Comparison of ENCODE assay signal across 27 cellular contexts in the genomic region with DNA sequence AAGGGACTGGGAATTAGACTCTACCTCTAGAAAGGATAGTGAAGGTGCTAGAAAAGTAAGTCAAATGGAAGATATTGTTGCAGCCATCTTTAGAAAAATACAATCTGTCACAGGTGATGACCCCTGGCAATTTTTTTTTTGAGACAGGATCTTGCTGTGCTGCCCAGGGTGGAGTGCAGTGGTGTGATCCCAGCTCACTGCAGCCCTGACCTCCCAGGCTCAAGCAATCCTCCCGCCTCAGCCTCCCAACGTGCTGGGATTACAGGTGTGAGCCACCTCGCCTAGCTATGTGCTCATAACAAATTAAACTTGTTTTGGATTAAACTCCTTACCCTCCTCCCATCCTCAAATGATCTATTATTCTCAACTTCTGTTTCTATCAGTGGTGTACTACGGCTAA. TPM values are rescaled to one million over a fixed set of nuclear protein-coding genes. Genes with fewer than 3 reads are reported as not detected.
DNase-seq lines count a peak whose midpoint lies in the region; ATAC-seq and TF ChIP-seq lines count a peak whose summit lies in the region.
"Had no signal": no experiment of that assay in that cellular context is flagged by ENCODE, and none has a peak within 500 bp of the region (broad histone marks: within the 10 kb centered on the region; RNA-seq: fewer than 3 reads in every experiment).

No MANE protein-coding gene starts in this region.

- WGBS in endodermal cell (ENCODE audit: insufficient coverage in 1 of 2, insufficient read length in 1 of 2), 2 experiments = 84 to 89% methylated on average over 3 to 4 of the region's 4 CpGs

- H3K9ac ChIP-seq in Loucy (ENCODE audit: low read depth, low read length, poor library complexity, severe bottlenecking) (no peak overlapping the region), endodermal cell (ENCODE audit: extremely low read depth, low read length, poor library complexity, severe bottlenecking) (no peak overlapping the region)

- H3K4me3 Mint-ChIP-seq in CD4-positive, CD25-positive, alpha-beta regulatory T cell = peak overlapping the region in 1 of 4 donors; percentile 9
- H3K4me3 Mint-ChIP-seq in endodermal cell = no peak overlapping the region
- H3K4me3 Mint-ChIP-seq in osteocyte (ENCODE audit: unreplicated experiment) = no peak overlapping the region
- no peak overlapping the region for H3K4me3 Mint-ChIP-seq in activated CD4-positive, alpha-beta T cell treated with anti-CD3 and anti-CD28 coated beads, Interleukin-2, amount 10 ng/mL, durations not matched to agents 24 days and 14 days

- peaks cover 8% of the 10 kb centered on the region for H4K20me1 ChIP-seq in Loucy (ENCODE audit: insufficient read depth, low read length, poor library complexity, severe bottlenecking)

- TF ChIP-seq POLR2A in erythroblast (IDR thresholded peaks at IDR 0.05; ENCODE audit: low read length) = no peak

- no peak overlapping the region for H3K27ac ChIP-seq in CD4-positive, CD25-positive, alpha-beta regulatory T cell (ENCODE audit: insufficient read depth, low read length, poor library complexity, severe bottlenecking)
- no peak overlapping the region for H3K27ac ChIP-seq in endodermal cell (ENCODE audit: low read depth, low read length)
- H3K27ac ChIP-seq: PC-9, SJCRH30 had no signal

- ATAC-seq in CD4-positive, CD25-positive, alpha-beta regulatory T cell (ENCODE audit: low read depth in 2 of 2) = no peak
- ATAC-seq: Right ventricle myocardium inferior, SK-N-SH treated with all-trans-retinoic acid at 6 μM for 48 hours had no signal

- H3K4me1 Mint-ChIP-seq in CD4-positive, CD25-positive, alpha-beta regulatory T cell = peaks cover under 1 to 18% (median 8%) of the 10 kb centered on the region in 4 donors
- H3K4me1 Mint-ChIP-seq in endodermal cell (peaks cover under 1% of the 10 kb centered on the region), osteocyte (ENCODE audit: unreplicated experiment) (peaks cover 20% of the 10 kb centered on the region)
- peaks cover 3% of the 10 kb centered on the region for H3K4me1 Mint-ChIP-seq in activated CD4-positive, alpha-beta T cell treated with anti-CD3 and anti-CD28 coated beads, Interleukin-2, amount 10 ng/mL, durations not matched to agents 24 days and 14 days

- H3K27ac Mint-ChIP-seq in CD4-positive, CD25-positive, alpha-beta regulatory T cell = peak overlapping the region in 2 of 3 donors; percentile 6 to 23
- H3K27ac Mint-ChIP-seq in endodermal cell = no peak overlapping the region
- no peak overlapping the region for H3K27ac Mint-ChIP-seq in osteocyte (ENCODE audit: unreplicated experiment)
- no peak overlapping the region for H3K27ac Mint-ChIP-seq in activated CD4-positive, alpha-beta T cell treated with anti-CD3 and anti-CD28 coated beads, Interleukin-2, amount 10 ng/mL, durations not matched to agents 24 days and 14 days

- no peaks in the 10 kb centered on the region for H3K27me3 ChIP-seq in CD4-positive, CD25-positive, alpha-beta regulatory T cell (ENCODE audit: control insufficient read depth, insufficient read depth, low read length)
- H3K27me3 ChIP-seq in Loucy (ENCODE audit: insufficient read depth, low read length, poor library complexity, severe bottlenecking) = no peaks in the 10 kb centered on the region
- H3K27me3 ChIP-seq in endodermal cell (ENCODE audit: control insufficient read depth, insufficient read depth, low read length, poor library complexity, severe bottlenecking) = no peaks in the 10 kb centered on the region
- H3K27me3 ChIP-seq: SJCRH30 had no signal

- H3K9me3 ChIP-seq in CD4-positive, CD25-positive, alpha-beta regulatory T cell (ENCODE audit: control insufficient read depth in 2 of 2, low read length in 2 of 2) = no peaks in the 10 kb centered on the region
- H3K9me3 ChIP-seq in Loucy (ENCODE audit: insufficient read depth, low read depth, low read length) (no peaks in the 10 kb centered on the region), endodermal cell (ENCODE audit: control insufficient read depth, low read length) (no peaks in the 10 kb centered on the region)
- H3K9me3 ChIP-seq: SJCRH30 had no signal

- DNase-seq in CD4-positive, CD25-positive, alpha-beta regulatory T cell = no peak
- DNase-seq in endodermal cell (peak; percentile 6), osteocyte (ENCODE audit: extremely low spot score, unreplicated experiment) (peak; percentile 27), erythroblast (lab: John Stamatoyannopoulos, UW) (no peak), kidney glomerular epithelial cell (lab: John Stamatoyannopoulos, UW) (no peak)
- no peak for DNase-seq in activated CD4-positive, alpha-beta T cell treated with anti-CD3 and anti-CD28 coated beads, Interleukin-2, amount 10 ng/mL, durations not matched to agents 24 days and 14 days
- DNase-seq: COR-L47; DMS 273 treated with DMSO at 0.1 percent for 48 hours; DMS79 treated with DMSO at 0.1 percent for 48 hours; GF-D8; GOT3; HCEC 1CT; KG1; MM.1S; NCI-H1048; NCI-H1417; NCI-H1694; NCI-H2029 treated with DMSO at 0.1 percent for 48 hours; NCI-H446 treated with DMSO at 0.1 percent for 48 hours; NCI-H526; NCI-H82; NK-92 treated with Interleukin-12 subunit alpha and Interleukin-12 subunit beta, amount 100 ng/mL, for 24 hours; SJCRH30 had no signal

- H3K4me2 ChIP-seq in Loucy (ENCODE audit: low read depth, low read length, poor library complexity, severe bottlenecking) = no peak overlapping the region
- H3K4me2 ChIP-seq: PC-9 had no signal

- TF ChIP-seq CTCF in Loucy (conservative IDR thresholded peaks at IDR 0.05; ENCODE audit: low read length) (no peak), endodermal cell (conservative IDR thresholded peaks at IDR 0.05) (no peak), osteocyte (IDR thresholded peaks at IDR 0.05) (no peak)

- H3K4me3 ChIP-seq in CD4-positive, CD25-positive, alpha-beta regulatory T cell (ENCODE audit: low read depth, low read length) = no peak overlapping the region
- no peak overlapping the region for H3K4me3 ChIP-seq in Loucy (ENCODE audit: low read length, poor library complexity, severe bottlenecking)
- H3K4me3 ChIP-seq in endodermal cell (ENCODE audit: low read length) = no peak overlapping the region
- H3K4me3 ChIP-seq: PC-9, SJCRH30 had no signal

- no peaks in the 10 kb centered on the region for H3K27me3 Mint-ChIP-seq in CD4-positive, CD25-positive, alpha-beta regulatory T cell
- H3K27me3 Mint-ChIP-seq in endodermal cell (ENCODE audit: insufficient read depth) (no peaks in the 10 kb centered on the region), osteocyte (ENCODE audit: unreplicated experiment) (no peaks in the 10 kb centered on the region)
- peaks cover 6% of the 10 kb centered on the region for H3K27me3 Mint-ChIP-seq in activated CD4-positive, alpha-beta T cell treated with anti-CD3 and anti-CD28 coated beads, Interleukin-2, amount 10 ng/mL, durations not matched to agents 24 days and 14 days

- intact Hi-C loops in activated CD4-positive, alpha-beta T cell treated with anti-CD3 and anti-CD28 coated beads, Interleukin-2, amount 10 ng/mL, durations not matched to agents 24 days and 14 days (cut with micrococcal nuclease) = loop anchor here (10.0 kb wide), 1 partner anchor 371 kb away; the partner anchor contains the start of gene INPP5D

- peaks cover 10% of the 10 kb centered on the region for H3K79me2 ChIP-seq in Loucy (ENCODE audit: insufficient read depth, low read length)

- peak overlapping the region; percentile 69; the same call in 1 of the 2 replicates for H2AFZ ChIP-seq in Loucy (ENCODE audit: low read length)
- H2AFZ ChIP-seq: PC-9 had no signal

- H3K36me3 Mint-ChIP-seq in CD4-positive, CD25-positive, alpha-beta regulatory T cell = no peaks in the 10 kb centered on the region
- H3K36me3 Mint-ChIP-seq in endodermal cell (ENCODE audit: low read depth) = no peaks in the 10 kb centered on the region
- no peaks in the 10 kb centered on the region for H3K36me3 Mint-ChIP-seq in osteocyte (ENCODE audit: unreplicated experiment)
- H3K36me3 Mint-ChIP-seq in activated CD4-positive, alpha-beta T cell treated with anti-CD3 and anti-CD28 coated beads, Interleukin-2, amount 10 ng/mL, durations not matched to agents 24 days and 14 days (ENCODE audit: low read depth) = peaks cover 6% of the 10 kb centered on the region

- peaks cover 8% of the 10 kb centered on the region for H3K4me1 ChIP-seq in CD4-positive, CD25-positive, alpha-beta regulatory T cell (ENCODE audit: control insufficient read depth, insufficient read depth, low read length, poor library complexity, severe bottlenecking)
- H3K4me1 ChIP-seq in Loucy (ENCODE audit: insufficient read depth, low read length, poor library complexity, severe bottlenecking) (peaks cover 4% of the 10 kb centered on the region), endodermal cell (ENCODE audit: control insufficient read depth, insufficient read depth, low read length) (no peaks in the 10 kb centered on the region)

- peaks cover 0 to 6% (median 0%) of the 10 kb centered on the region in 7 donors for H3K9me3 Mint-ChIP-seq in CD4-positive, CD25-positive, alpha-beta regulatory T cell
- no peaks in the 10 kb centered on the region for H3K9me3 Mint-ChIP-seq in endodermal cell
- no peaks in the 10 kb centered on the region for H3K9me3 Mint-ChIP-seq in osteocyte (ENCODE audit: unreplicated experiment)
- no peaks in the 10 kb centered on the region for H3K9me3 Mint-ChIP-seq in activated CD4-positive, alpha-beta T cell treated with anti-CD3 and anti-CD28 coated beads, Interleukin-2, amount 10 ng/mL, durations not matched to agents 24 days and 14 days

- H3K36me3 ChIP-seq in CD4-positive, CD25-positive, alpha-beta regulatory T cell (ENCODE audit: control insufficient read depth, insufficient read depth, low read length) = no peaks in the 10 kb centered on the region
- no peaks in the 10 kb centered on the region for H3K36me3 ChIP-seq in Loucy (ENCODE audit: insufficient read depth, low read length)
- H3K36me3 ChIP-seq in endodermal cell (ENCODE audit: control insufficient read depth, insufficient read depth, low read length) = no peaks in the 10 kb centered on the region
- H3K36me3 ChIP-seq: SJCRH30 had no signal

- no peaks in the 10 kb centered on the region for H3F3A ChIP-seq in Loucy (ENCODE audit: low read depth)

- H3K9me2 ChIP-seq in Loucy (replicated peaks; ENCODE audit: low read depth, low read length) = no peaks in the 10 kb centered on the region

RNA-seq across cellular contexts. Expression of gene GIGYF2, which starts 3.8 kb away (rescaled TPM):
- 75.6 TPM for total RNA-seq in CD4-positive, CD25-positive, alpha-beta regulatory T cell
- 10 to 100 TPM; 15.2 to 20.7 (median 19.2) TPM for polyA plus RNA-seq in CD4-positive, CD25-positive, alpha-beta regulatory T cell
- total RNA-seq in endodermal cell (10 to 100 TPM; 62.5 to 72.3 TPM), osteocyte (63.4 and 66.0 TPM in 2 replicates)
- 49.6 TPM for polyA plus RNA-seq in endodermal cell (2013, experiment 1 of 2)
- polyA plus RNA-seq in endodermal cell (2013, experiment 2 of 2) = 46.1 TPM
- total RNA-seq in activated CD4-positive, alpha-beta T cell treated with anti-CD3 and anti-CD28 coated beads, Interleukin-2, amount 10 ng/mL, durations not matched to agents 24 days and 14 days = 71.9 and 72.0 TPM in 2 replicates

RNA-seq across cellular contexts. Expression of gene EFHD1, which starts 59.9 kb away (rescaled TPM):
- total RNA-seq in CD4-positive, CD25-positive, alpha-beta regulatory T cell = 1.3 TPM
- polyA plus RNA-seq in CD4-positive, CD25-positive, alpha-beta regulatory T cell = 1 to 10 TPM in 2 of 4 donors, under 1 TPM in 2; 0.52 to 1.3 (median 0.98) TPM
- total RNA-seq in endodermal cell (10 to 100 TPM in 1 of 2 donors, 1 to 10 TPM in 1; 6.8 to 12.5 TPM), osteocyte (106 and 114 TPM in 2 replicates)
- polyA plus RNA-seq in endodermal cell (2013, experiment 1 of 2) = 28.4 TPM
- 25.9 TPM for polyA plus RNA-seq in endodermal cell (2013, experiment 2 of 2)
- total RNA-seq in activated CD4-positive, alpha-beta T cell treated with anti-CD3 and anti-CD28 coated beads, Interleukin-2, amount 10 ng/mL, durations not matched to agents 24 days and 14 days = 0.31 and 0.49 TPM in 2 replicates

Comparison
In these comparisons a context has a peak if more than half of its experiments do, and no peak if none do; other contexts are left out.
1. DNase-seq: peak in endodermal cell (single experiment) and osteocyte (single experiment); none in CD4-positive, CD25-positive, alpha-beta regulatory T cell (0 of 3), erythroblast (0 of 2), kidney glomerular epithelial cell (single experiment) and activated CD4-positive, alpha-beta T cell treated with anti-CD3 and anti-CD28 coated beads, Interleukin-2, amount 10 ng/mL, durations not matched to agents 24 days and 14 days (single experiment).
2. H3K27ac Mint-ChIP-seq: peak in CD4-positive, CD25-positive, alpha-beta regulatory T cell (2 of 3); none in endodermal cell (single experiment), osteocyte (single experiment) and activated CD4-positive, alpha-beta T cell treated with anti-CD3 and anti-CD28 coated beads, Interleukin-2, amount 10 ng/mL, durations not matched to agents 24 days and 14 days (single experiment).